ENCODE assay signal across 23 cellular contexts in the genomic region with DNA sequence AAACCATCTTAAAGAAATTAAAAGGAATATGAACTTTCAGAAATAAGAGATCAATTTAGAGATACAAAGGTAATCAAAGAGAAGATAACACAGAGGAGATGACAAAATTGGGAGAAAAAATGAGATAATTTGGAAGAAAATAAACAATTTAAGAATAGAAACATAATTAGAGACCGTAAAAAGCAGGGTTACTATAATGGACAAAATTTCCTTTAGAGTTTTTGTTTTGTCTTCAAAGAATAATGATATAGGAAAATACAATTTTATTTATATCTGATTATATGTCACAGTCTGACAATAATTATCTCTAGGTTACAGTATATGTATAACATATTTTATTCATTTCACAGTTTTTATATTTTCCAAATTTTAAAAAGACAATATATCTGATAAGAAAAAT.
DNase-seq lines count a peak whose midpoint lies in the region; FAIRE-seq and TF ChIP-seq lines count a peak whose summit lies in the region.
"Had no signal": no experiment of that assay in that cellular context is flagged by ENCODE, and none has a peak within 500 bp of the region (broad histone marks: within the 10 kb centered on the region; RNA-seq: fewer than 3 reads in every experiment).

No MANE protein-coding gene starts in this region.

- H3K27me3 ChIP-seq in left ventricle myocardium inferior (ENCODE audit: low read depth): no peaks in the 10 kb centered on the region
- H3K27me3 ChIP-seq: BE2C; BLaER1 treated with 17β-estradiol and CSF1 and Interleukin-3, amounts not matched to agents 10 nM and 100 nM had no signal

- H3K4me1 ChIP-seq in left ventricle myocardium inferior: no peaks in the 10 kb centered on the region
- H3K4me1 ChIP-seq: A549; BE2C; BLaER1 treated with 17β-estradiol and CSF1 and Interleukin-3, amounts not matched to agents 10 nM and 100 nM had no signal

- DNase-seq in hippocampal formation (lab: John Stamatoyannopoulos, UW) (no peak), left ventricle myocardium inferior (no peak), RCC 7860 (ENCODE audit: low spot score) (no peak)
- DNase-seq: 8988T; ACHN; AML-193; BE2C; CD4-positive, alpha-beta T cell; CD8-positive, alpha-beta memory T cell; DMS 273 treated with DMSO at 0.1 percent for 48 hours; DMS79; EL; GM23248; H7; HCEC 1CT had no signal

- peaks cover 26% of the 10 kb centered on the region for H3K9me3 ChIP-seq in left ventricle myocardium inferior (replicated peaks)
- H3K9me3 ChIP-seq: A549, BE2C had no signal

- H3K4me3 ChIP-seq in left ventricle myocardium inferior: no peak overlapping the region
- H3K4me3 ChIP-seq: A549; BLaER1 treated with 17β-estradiol and CSF1 and Interleukin-3, amounts not matched to agents 10 nM and 100 nM; GM23248 had no signal

- no peak for TF ChIP-seq CTCF in left ventricle myocardium inferior (IDR thresholded peaks at IDR 0.05; ENCODE audit: borderline replicate concordance)

- H3K36me3 ChIP-seq in left ventricle myocardium inferior: no peaks in the 10 kb centered on the region
- H3K36me3 ChIP-seq: BE2C; BLaER1 treated with 17β-estradiol and CSF1 and Interleukin-3, amounts not matched to agents 10 nM and 100 nM had no signal

- FAIRE-seq in G401.6 (lab: Jason Lieb, UNC): peak; percentile 19
- FAIRE-seq in colon (lab: Jason Lieb, UNC): peak; percentile 21
- peak; percentile 53 for FAIRE-seq in islet of Langerhans (lab: Jason Lieb, UNC)
- FAIRE-seq in RCC 7860 (lab: Jason Lieb, UNC): no peak
- FAIRE-seq: A549, D721Med, GM12892, H1 had no signal

- H3K27ac ChIP-seq in left ventricle myocardium inferior (replicated peaks): no peak overlapping the region
- H3K27ac ChIP-seq: A549; BLaER1 treated with 17β-estradiol and CSF1 and Interleukin-3, amounts not matched to agents 10 nM and 100 nM; GM23248 had no signal

- intact Hi-C loops in left ventricle myocardium inferior (cut with micrococcal nuclease): no loop called here
